8 cellular contexts compared by ENCODE assay signal in the genomic region with DNA sequence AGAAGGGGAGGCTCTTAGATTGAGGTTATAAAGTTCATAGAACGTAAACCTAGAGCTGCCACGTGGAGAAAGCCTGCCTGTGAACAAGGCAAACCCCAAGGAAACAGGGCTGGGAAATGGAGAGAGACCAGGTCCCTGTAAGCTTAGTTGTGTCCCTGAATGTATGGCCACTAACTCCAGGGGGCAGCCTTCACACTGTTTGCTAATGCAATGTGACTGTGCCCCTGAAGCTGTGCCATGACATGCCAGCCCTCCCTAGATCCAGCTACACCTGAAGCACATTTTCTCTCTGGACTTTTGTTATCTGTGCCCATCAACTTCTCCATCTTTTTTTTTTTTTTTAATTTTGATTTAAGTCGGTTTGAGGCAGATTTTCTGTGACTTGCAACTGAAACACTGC.
DNase-seq lines count a peak whose midpoint lies in the region; ATAC-seq lines count a peak whose summit lies in the region.

No MANE protein-coding gene starts in this region.

- no peak for ATAC-seq in GM18867 (IDR thresholded peaks at IDR 0.05; ENCODE audit: unreplicated experiment)

- H3K4me3 ChIP-seq in Jurkat, Clone E6-1 (ENCODE audit: low read length), result no peak overlapping the region

- peak; percentile 49 for DNase-seq in DMS 273 (lab: John Stamatoyannopoulos, UW; ENCODE audit: unreplicated experiment)
- DNase-seq in DMS 273 treated with DMSO at 0.1 percent for 48 hours (lab: John Stamatoyannopoulos, UW), result no peak
- DNase-seq in Jurkat, Clone E6-1 (ENCODE audit: low read depth, low spot score), result peak; percentile 44
- peak; percentile 29 to 31 for DNase-seq in activated CD4-positive, alpha-beta T cell treated with anti-CD3 and anti-CD28 coated beads, Interleukin-2, amount 50 U/mL, for 48 hours
- DNase-seq in left kidney (ENCODE audit: low read depth, low spot score), result peak; percentile 34
- DNase-seq in HPDE6-E6E7 (ENCODE audit: extremely low spot score), result no peak
- DNase-seq in Ammon's horn (ENCODE audit: low spot score), result no peak

Comparison
In these comparisons a context has a peak if more than half of its experiments do, and no peak if none do; other contexts are left out.
1. DNase-seq: peak in DMS 273 (single experiment), Jurkat, Clone E6-1 (single experiment), activated CD4-positive, alpha-beta T cell treated with anti-CD3 and anti-CD28 coated beads, Interleukin-2, amount 50 U/mL, for 48 hours (2 of 2) and left kidney (single experiment); none in DMS 273 treated with DMSO at 0.1 percent for 48 hours (single experiment), HPDE6-E6E7 (single experiment) and Ammon's horn (single experiment).